Comparison of ENCODE assay signal across 15 cellular contexts in genomic region chr10:70761031-70761601, GRCh38. TPM values are rescaled to one million over a fixed set of nuclear protein-coding genes. Genes with fewer than 3 reads are reported as not detected.
DNase-seq lines count a peak whose midpoint lies in the region; ATAC-seq, FAIRE-seq and TF ChIP-seq lines count a peak whose summit lies in the region.
"Had no signal": no experiment of that assay in that cellular context is flagged by ENCODE, and none has a peak within 500 bp of the region (broad histone marks: within the 10 kb centered on the region; RNA-seq: fewer than 3 reads in every experiment).

No MANE protein-coding gene starts in this region.

- CTCF ChIA-PET in HepG2 (lab: Yijun Ruan, JAX; ENCODE audit: low intra/inter-chr PET ratio, low total read pairs), result no interaction called here

- no peak for FAIRE-seq in HepG2 (lab: Jason Lieb, UNC)

- POLR2A ChIA-PET in HepG2 (lab: Yijun Ruan, JAX), result no interaction called here

- H3K4me2 ChIP-seq in HepG2 (ENCODE audit: low read depth, low read length), result no peak overlapping the region

- H3K36me3 ChIP-seq in HepG2 (replicated peaks in 1 of 2; ENCODE audit: control insufficient read depth in 1 of 2, insufficient read depth in 2 of 2, low read length in 2 of 2), result no peaks in the 10 kb centered on the region
- H3K36me3 ChIP-seq: adrenal gland, ovary had no signal

- no peak overlapping the region for H2AFZ ChIP-seq in HepG2 (ENCODE audit: low read length)

- TF ChIP-seq POLR2A in HepG2 (IDR thresholded peaks at IDR 0.05; ENCODE audit: insufficient read depth in 1 of 2, low read depth in 2 of 2, low read length in 2 of 2), result no peak

- peaks cover 6% of the 10 kb centered on the region; the same call in 1 of the 2 replicates for H3K4me1 ChIP-seq in HepG2 (ENCODE audit: insufficient read depth, low read length)
- H3K4me1 ChIP-seq: adrenal gland had no signal

- TF ChIP-seq EP300 in HepG2 (IDR thresholded peaks at IDR 0.05; ENCODE audit: low read depth in 2 of 2, low read length in 2 of 2), result no peak
- TF ChIP-seq EP300 in HepG2 (CRISPR knock-in tag; IDR thresholded peaks at IDR 0.05; ENCODE audit: borderline replicate concordance), result no peak

- H3K4me3 ChIP-seq in cardiac fibroblast (replicated peaks in 1 of 2; ENCODE audit: low read depth in 2 of 2, low read length in 2 of 2), result no peak overlapping the region
- no peak overlapping the region for H3K4me3 ChIP-seq in HepG2 (replicated peaks in 1 of 3; ENCODE audit: insufficient read depth in 1 of 3, low read depth in 2 of 3, low read length in 3 of 3)
- H3K4me3 ChIP-seq: adrenal gland, ovary had no signal

- no peaks in the 10 kb centered on the region for H3K27me3 ChIP-seq in HepG2 (ENCODE audit: control insufficient read depth in 1 of 2, insufficient read depth in 2 of 2, low read length in 2 of 2)
- H3K27me3 ChIP-seq: adrenal gland, ovary had no signal

- WGBS in HepG2 (ENCODE audit: low lambda C conversion rate), result 80% methylated on average over 1 of the region's 7 CpGs

- DNase-seq in AG09319 (ENCODE audit: extremely low read depth, low read depth) (no peak), HT-29 (ENCODE audit: low spot score) (peak; percentile 16), cardiac fibroblast (ENCODE audit: low read depth in 2 of 2) (peak in 1 of 2 donors; percentile 50), HepG2 (ENCODE audit: low spot score) (no peak), NCI-H2171 (lab: John Stamatoyannopoulos, UW) (no peak), GM20000 (ENCODE audit: low spot score) (no peak), islet precursor cell (no peak), NCI-H510A treated with DMSO at 0.1 percent for 48 hours (lab: John Stamatoyannopoulos, UW) (no peak)
- DNase-seq: activated CD8-positive, alpha-beta memory T cell treated with anti-CD3 and anti-CD28 coated beads, Interleukin-2, amount 10 ng/mL, durations not matched to agents 7 days and 5 days; adrenal gland; immature natural killer cell; NCI-H1436 had no signal

- no peak overlapping the region for H3K9ac ChIP-seq in HepG2 (ENCODE audit: insufficient read depth, low read depth, low read length)

- H4K20me1 ChIP-seq in HepG2 (ENCODE audit: insufficient read depth, low read length), result no peaks in the 10 kb centered on the region

- no TSS peak for BruUV-seq in HepG2 (replicated peaks; lab: Mats Ljungman, UMichigan)

- intact Hi-C loops in HepG2 (cut with micrococcal nuclease; ENCODE audit: unreplicated experiment), result loop anchor here (5.0 kb wide), 1 partner anchor 116 kb away; no protein-coding TSS in a partner anchor

- TF ChIP-seq CTCF in AG09319 (IDR thresholded peaks at IDR 0.05; ENCODE audit: low read depth, low read length) (peak; percentile 2; the same call in 1 of the 2 replicates), cardiac fibroblast (IDR thresholded peaks at IDR 0.05; ENCODE audit: low read depth, low read length) (peak; percentile 15), HepG2 (CRISPR knock-in tag; IDR thresholded peaks at IDR 0.05) (peak; percentile 62), GM20000 (IDR thresholded peaks at IDR 0.05; ENCODE audit: extremely low read depth, missing control alignments) (no peak)

- peak; percentile 78 for ATAC-seq in HepG2
- ATAC-seq: activated CD8-positive, alpha-beta memory T cell treated with anti-CD3 and anti-CD28 coated beads, Interleukin-2, amount 10 ng/mL, durations not matched to agents 7 days and 5 days had no signal

- no peak overlapping the region for H3K27ac ChIP-seq in HepG2 (ENCODE audit: extremely low read length, insufficient read depth, low read length)
- H3K27ac ChIP-seq: adrenal gland, epithelial cell of prostate, ovary had no signal

- peaks cover 7% of the 10 kb centered on the region; the same call in 1 of the 2 replicates for H3K9me3 ChIP-seq in HepG2 (ENCODE audit: low read length)
- H3K9me3 ChIP-seq: adrenal gland, ovary had no signal

- H3K79me2 ChIP-seq in HepG2 (ENCODE audit: insufficient read depth, low read length), result no peaks in the 10 kb centered on the region

- in situ Hi-C loops in HepG2 (cut with HindIII; ENCODE audit: extremely low pct_ligation_motif_present, low pct_unique_long_range_greater_than_20kb), result loop anchor here (5.0 kb wide), 1 partner anchor 214 kb away; no protein-coding TSS in a partner anchor

- peak; percentile 37; the same call in 1 of the 2 replicates for TF ChIP-seq RAD21 in HepG2 (CRISPR knock-in tag; IDR thresholded peaks at IDR 0.05)

TF ChIP-seq in HepG2, 621 proteins besides CTCF, POLR2A, EP300 and RAD21:
- no peak for TF ChIP-seq ZNF781 (CRISPR knock-in tag; IDR thresholded peaks at IDR 0.05; ENCODE audit: borderline replicate concordance, not compliant biosample characterization)
- TF ChIP-seq STAG1 (CRISPR knock-in tag; IDR thresholded peaks at IDR 0.05), result peak; percentile 64

RNA-seq across cellular contexts. Expression of gene TBATA, which starts 24.1 kb away (rescaled TPM):
- not detected in 2 replicates for total RNA-seq in HT-29 (2014; rRNA removed; shearing (Covaris generic))
- not detected in 2 replicates for total RNA-seq in HepG2 (2016; rRNA removed; fragmentation: Illumina TruSeq; extraction: Trizol)
- not detected in 2 replicates for total RNA-seq in HepG2 (2016; cell fraction: cytosol; rRNA removed; fragmentation: Illumina TruSeq; extraction: Trizol; ENCODE audit: low read depth)
- total RNA-seq in HepG2 (2016; cell fraction: insoluble cytoplasmic fraction; rRNA removed; fragmentation: Illumina TruSeq; extraction: Trizol), result not detected in 2 replicates
- not detected in 2 replicates for total RNA-seq in HepG2 (2016; cell fraction: membrane; rRNA removed; fragmentation: Illumina TruSeq; extraction: Trizol)
- not detected in 2 replicates for total RNA-seq in HepG2 (2016; cell fraction: nucleus; rRNA removed; fragmentation: Illumina TruSeq; extraction: Trizol)
- not detected in 2 replicates for polyA plus RNA-seq in HepG2 (2011; rRNA removed)
- not detected in 2 replicates for polyA plus RNA-seq in HepG2 (2011; cell fraction: cytosol; rRNA removed)
- not detected in 2 replicates for polyA plus RNA-seq in HepG2 (2011; cell fraction: nucleus; rRNA removed)
- not detected in 2 replicates for polyA plus RNA-seq in HepG2 (2012)
- polyA plus RNA-seq in HepG2 (2016; cell fraction: cytosol; fragmentation: Illumina TruSeq; extraction: Trizol; ENCODE audit: low read depth), result not detected in 2 replicates
- not detected in 2 replicates for polyA plus RNA-seq in HepG2 (2016; cell fraction: insoluble cytoplasmic fraction; fragmentation: Illumina TruSeq; extraction: Trizol; ENCODE audit: low read depth)
- not detected in 2 replicates for polyA plus RNA-seq in HepG2 (2016; cell fraction: membrane; fragmentation: Illumina TruSeq; extraction: Trizol; ENCODE audit: low read depth)
- polyA plus RNA-seq in HepG2 (2016; cell fraction: nucleus; fragmentation: Illumina TruSeq; extraction: Trizol; ENCODE audit: insufficient read depth, low read depth), result not detected in 2 replicates
- not detected in 2 replicates for polyA minus RNA-seq in HepG2 (2011; rRNA and poly(A)+ RNA removed; ENCODE audit: low replicate concordance)
- not detected in 2 replicates for polyA minus RNA-seq in HepG2 (2011; cell fraction: cytosol; rRNA and poly(A)+ RNA removed)
- not detected in 2 replicates for polyA minus RNA-seq in HepG2 (2011; cell fraction: nucleus; rRNA and poly(A)+ RNA removed)
- total RNA-seq: activated CD8-positive, alpha-beta memory T cell treated with anti-CD3 and anti-CD28 coated beads, Interleukin-2, amount 10 ng/mL, durations not matched to agents 7 days and 5 days; adrenal gland; ovary; temporal lobe had no signal
- polyA plus RNA-seq: immature natural killer cell, ovary had no signal

RNA-seq across cellular contexts. Expression of gene SGPL1, which starts 54.6 kb away (rescaled TPM):
- total RNA-seq in HT-29 (2014; rRNA removed; shearing (Covaris generic)), result 34.4 and 37.5 TPM in 2 replicates
- 19.0 and 25.0 TPM in 2 replicates for total RNA-seq in HepG2 (2016; rRNA removed; fragmentation: Illumina TruSeq; extraction: Trizol)
- 12.3 and 14.8 TPM in 2 replicates for total RNA-seq in HepG2 (2016; cell fraction: cytosol; rRNA removed; fragmentation: Illumina TruSeq; extraction: Trizol; ENCODE audit: low read depth)
- 14.5 and 23.0 TPM in 2 replicates for total RNA-seq in HepG2 (2016; cell fraction: insoluble cytoplasmic fraction; rRNA removed; fragmentation: Illumina TruSeq; extraction: Trizol)
- total RNA-seq in HepG2 (2016; cell fraction: membrane; rRNA removed; fragmentation: Illumina TruSeq; extraction: Trizol), result 15.7 and 16.0 TPM in 2 replicates
- total RNA-seq in HepG2 (2016; cell fraction: nucleus; rRNA removed; fragmentation: Illumina TruSeq; extraction: Trizol), result 26.9 and 32.2 TPM in 2 replicates
- 15.7 and 17.6 TPM in 2 replicates for polyA plus RNA-seq in HepG2 (2011; rRNA removed)
- 9.8 and 13.8 TPM in 2 replicates for polyA plus RNA-seq in HepG2 (2011; cell fraction: cytosol; rRNA removed)
- 13.8 and 17.5 TPM in 2 replicates for polyA plus RNA-seq in HepG2 (2011; cell fraction: nucleus; rRNA removed)
- 11.1 and 12.6 TPM in 2 replicates for polyA plus RNA-seq in HepG2 (2012)
- 2.8 and 3.4 TPM in 2 replicates for polyA plus RNA-seq in HepG2 (2016; cell fraction: cytosol; fragmentation: Illumina TruSeq; extraction: Trizol; ENCODE audit: low read depth)
- polyA plus RNA-seq in HepG2 (2016; cell fraction: insoluble cytoplasmic fraction; fragmentation: Illumina TruSeq; extraction: Trizol; ENCODE audit: low read depth), result 10.4 TPM in 2 replicates
- polyA plus RNA-seq in HepG2 (2016; cell fraction: membrane; fragmentation: Illumina TruSeq; extraction: Trizol; ENCODE audit: low read depth), result 5.2 and 6.0 TPM in 2 replicates
- 32.2 and 33.8 TPM in 2 replicates for polyA plus RNA-seq in HepG2 (2016; cell fraction: nucleus; fragmentation: Illumina TruSeq; extraction: Trizol; ENCODE audit: insufficient read depth, low read depth)
- polyA minus RNA-seq in HepG2 (2011; rRNA and poly(A)+ RNA removed; ENCODE audit: low replicate concordance), result 32.9 and 47.1 TPM in 2 replicates
- 17.3 and 21.5 TPM in 2 replicates for polyA minus RNA-seq in HepG2 (2011; cell fraction: cytosol; rRNA and poly(A)+ RNA removed)
- 37.6 and 39.2 TPM in 2 replicates for polyA minus RNA-seq in HepG2 (2011; cell fraction: nucleus; rRNA and poly(A)+ RNA removed)
